ENCODE assay signal across 26 cellular contexts in the genomic region with DNA sequence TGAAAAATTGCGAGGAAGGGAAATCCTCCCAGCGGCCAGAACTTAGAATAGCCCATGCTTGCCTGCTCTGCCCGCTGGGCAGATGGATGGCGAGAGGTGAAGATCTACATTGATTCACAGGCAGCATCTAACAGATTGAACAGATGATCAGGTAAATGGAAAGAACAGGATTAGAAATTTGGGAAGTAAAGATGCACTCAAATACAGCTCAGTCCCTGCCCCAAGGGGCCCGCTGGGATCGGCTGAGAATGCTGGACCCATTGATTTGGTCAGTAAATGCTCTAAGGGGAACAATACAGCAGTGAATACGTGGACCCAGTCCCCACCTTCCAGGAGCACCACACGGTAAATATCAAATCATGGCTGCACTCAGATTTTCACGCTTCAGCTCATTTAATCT.
"Had no signal": no experiment of that assay in that cellular context is flagged by ENCODE, and none has a peak within 500 bp of the region (broad histone marks: within the 10 kb centered on the region; RNA-seq: fewer than 3 reads in every experiment).

No MANE protein-coding gene starts in this region.

- H3K27me3 ChIP-seq: adrenal gland, body of pancreas, gastrocnemius medialis had no signal

- ATAC-seq: activated CD4-positive, alpha-beta T cell treated with anti-CD3 and anti-CD28 coated beads for 36 hours; activated naive CD8-positive, alpha-beta T cell treated with anti-CD3 and anti-CD28 coated beads, Interleukin-2, amount 50 U/mL, for 24 hours; activated T-cell treated with anti-CD3 and anti-CD28 coated beads, Interleukin-2, amount 50 U/mL, for 4 hours; activated T-helper 17 cell treated with anti-CD3 and anti-CD28 coated beads, Interleukin-2, amount 50 U/mL, for 72 hours; body of pancreas; effector memory CD8-positive, alpha-beta T cell; foreskin keratinocyte; gastrocnemius medialis had no signal

- DNase-seq: activated CD4-positive, alpha-beta memory T cell treated with anti-CD3 and anti-CD28 coated beads for 36 hours; activated CD4-positive, alpha-beta T cell treated with anti-CD3 and anti-CD28 coated beads for 36 hours; activated CD4-positive, alpha-beta T cell treated with anti-CD3 and anti-CD28 coated beads, Interleukin-2, amount 10 ng/mL, durations not matched to agents 24 days and 14 days; activated CD4-positive, CD25-positive, alpha-beta regulatory T cell; activated CD4-positive, CD25-positive, alpha-beta regulatory T cell treated with anti-CD3 and anti-CD28 coated beads, Interleukin-2, amount 50 U/mL, for 72 hours; activated effector memory CD4-positive, alpha-beta T cell treated with Interleukin-2 at 50 U/mL for 16 hours; activated naive CD4-positive, alpha-beta T cell treated with anti-CD3 and anti-CD28 coated beads for 36 hours; activated naive CD8-positive, alpha-beta T cell treated with anti-CD3 and anti-CD28 coated beads for 36 hours; activated naive CD8-positive, alpha-beta T cell treated with anti-CD3 and anti-CD28 coated beads, Interleukin-2, amount 50 U/mL, for 24 hours; activated T-cell treated with anti-CD3 and anti-CD28 coated beads, Interleukin-2, amount 50 U/mL, for 4 hours; amygdala; aorta; body of pancreas; cortex of kidney; dermis blood vessel endothelial cell; effector CD4-positive, alpha-beta T cell; effector memory CD8-positive, alpha-beta T cell; erythroblast; foreskin keratinocyte; gastrocnemius medialis; glutamatergic neuron; T-helper 1 cell; T-helper 2 cell had no signal

- H3K9me3 ChIP-seq: adrenal gland, gastrocnemius medialis had no signal

- H3K36me3 ChIP-seq: adrenal gland, esophagus muscularis mucosa, gastrocnemius medialis had no signal

- H3K4me1 ChIP-seq: adrenal gland, body of pancreas, esophagus muscularis mucosa, foreskin keratinocyte, gastrocnemius medialis had no signal

- H3K4me3 ChIP-seq: adrenal gland, body of pancreas, esophagus muscularis mucosa, gastrocnemius medialis had no signal

- H3K27ac ChIP-seq: adrenal gland, body of pancreas, esophagus muscularis mucosa, foreskin keratinocyte, gastrocnemius medialis had no signal
